Comparison of ENCODE assay signal across 13 cellular contexts in genomic region chr4:112736718-112737135, GRCh38.
DNase-seq lines count a peak whose midpoint lies in the region; ATAC-seq and TF ChIP-seq lines count a peak whose summit lies in the region.
"Had no signal": no experiment of that assay in that cellular context is flagged by ENCODE, and none has a peak within 500 bp of the region (broad histone marks: within the 10 kb centered on the region; RNA-seq: fewer than 3 reads in every experiment).

No MANE protein-coding gene starts in this region.

- intact Hi-C loops in spleen (cut with DNase I; ENCODE audit: low total_unique reads), result no loop called here
- intact Hi-C loops in naive thymus-derived CD4-positive, alpha-beta T cell (cut with micrococcal nuclease), result no loop called here

- ATAC-seq in GM18907 (IDR thresholded peaks at IDR 0.05; ENCODE audit: unreplicated experiment), result peak; percentile 51
- peak; percentile 42 for ATAC-seq in HG02588 (IDR thresholded peaks at IDR 0.05; ENCODE audit: unreplicated experiment)
- peak; percentile 45 for ATAC-seq in HG03520 (IDR thresholded peaks at IDR 0.05; ENCODE audit: unreplicated experiment)
- ATAC-seq in naive thymus-derived CD4-positive, alpha-beta T cell, result no peak

- no peak overlapping the region for H3K27ac ChIP-seq in spleen
- no peak overlapping the region for H3K27ac ChIP-seq in naive thymus-derived CD4-positive, alpha-beta T cell (ENCODE audit: low read depth, low read length)
- H3K27ac ChIP-seq: VCaP had no signal

- H3K9me3 Mint-ChIP-seq in naive thymus-derived CD4-positive, alpha-beta T cell, result no peaks in the 10 kb centered on the region
- H3K9me3 Mint-ChIP-seq: activated naive CD4-positive, alpha-beta T cell treated with anti-CD3 and anti-CD28 coated beads, Interleukin-2, amount 10 ng/mL, durations not matched to agents 7 days and 5 days; nephron progenitor cell had no signal

- H3K4me1 ChIP-seq in spleen, result no peaks in the 10 kb centered on the region
- H3K4me1 ChIP-seq in naive thymus-derived CD4-positive, alpha-beta T cell (ENCODE audit: control insufficient read depth in 2 of 2, insufficient read depth in 2 of 2, low read length in 2 of 2), result no peaks in the 10 kb centered on the region
- H3K4me1 ChIP-seq: HAP-1 had no signal

- POLR2A ChIA-PET in naive thymus-derived CD4-positive, alpha-beta T cell (lab: Charles Lee), result no interaction called here

- no peak for TF ChIP-seq CTCF in GM06990 (IDR thresholded peaks at IDR 0.05; ENCODE audit: insufficient read depth, low read length, poor library complexity, severe bottlenecking)
- no peak for TF ChIP-seq CTCF in spleen (IDR thresholded peaks at IDR 0.05 in 8 of 11, conservative IDR thresholded peaks at IDR 0.05 in 3 of 11)

- H3K4me3 Mint-ChIP-seq in naive thymus-derived CD4-positive, alpha-beta T cell, result peak overlapping the region in 1 of 10 donors; percentile 5
- H3K4me3 Mint-ChIP-seq: activated naive CD4-positive, alpha-beta T cell treated with anti-CD3 and anti-CD28 coated beads, Interleukin-2, amount 10 ng/mL, durations not matched to agents 7 days and 5 days; nephron progenitor cell had no signal

- no peaks in the 10 kb centered on the region for H3K9me3 ChIP-seq in spleen
- H3K9me3 ChIP-seq in naive thymus-derived CD4-positive, alpha-beta T cell (ENCODE audit: control insufficient read depth in 2 of 3, low read length in 3 of 3), result no peaks in the 10 kb centered on the region
- H3K9me3 ChIP-seq: HAP-1 had no signal

- 45 to 70% (median 63%) methylated on average over 1 of the region's 1 CpG for WGBS in spleen, 5 donors

- H3K27me3 ChIP-seq in GM06990 (replicated peaks; ENCODE audit: control insufficient read depth, insufficient read depth, low read length) (no peaks in the 10 kb centered on the region), spleen (replicated peaks in 1 of 7) (no peaks in the 10 kb centered on the region)
- H3K27me3 ChIP-seq in naive thymus-derived CD4-positive, alpha-beta T cell (ENCODE audit: control insufficient read depth in 2 of 2, insufficient read depth in 2 of 2, low read length in 2 of 2), result no peaks in the 10 kb centered on the region

- peaks cover 0 to 2% (median 0%) of the 10 kb centered on the region in 5 donors for H3K27me3 Mint-ChIP-seq in naive thymus-derived CD4-positive, alpha-beta T cell
- H3K27me3 Mint-ChIP-seq: activated naive CD4-positive, alpha-beta T cell treated with anti-CD3 and anti-CD28 coated beads, Interleukin-2, amount 10 ng/mL, durations not matched to agents 7 days and 5 days had no signal

- no peaks in the 10 kb centered on the region for H3K36me3 ChIP-seq in GM06990 (ENCODE audit: control insufficient read depth, insufficient read depth, low read length)
- no peaks in the 10 kb centered on the region for H3K36me3 ChIP-seq in spleen
- H3K36me3 ChIP-seq in naive thymus-derived CD4-positive, alpha-beta T cell (ENCODE audit: control insufficient read depth in 2 of 3, insufficient read depth in 3 of 3, low read length in 3 of 3), result no peaks in the 10 kb centered on the region
- H3K36me3 ChIP-seq: HAP-1 had no signal

- no peaks in the 10 kb centered on the region for H3K36me3 Mint-ChIP-seq in naive thymus-derived CD4-positive, alpha-beta T cell
- H3K36me3 Mint-ChIP-seq: activated naive CD4-positive, alpha-beta T cell treated with anti-CD3 and anti-CD28 coated beads, Interleukin-2, amount 10 ng/mL, durations not matched to agents 7 days and 5 days had no signal

- H3K4me3 ChIP-seq in GM06990 (replicated peaks; ENCODE audit: low read depth, low read length), result no peak overlapping the region
- no peak overlapping the region for H3K4me3 ChIP-seq in spleen
- no peak overlapping the region for H3K4me3 ChIP-seq in naive thymus-derived CD4-positive, alpha-beta T cell (ENCODE audit: low read length)
- H3K4me3 ChIP-seq: HAP-1 had no signal

- H3K27ac Mint-ChIP-seq in naive thymus-derived CD4-positive, alpha-beta T cell, result peak overlapping the region in 1 of 9 donors; percentile 69
- H3K27ac Mint-ChIP-seq: activated naive CD4-positive, alpha-beta T cell treated with anti-CD3 and anti-CD28 coated beads, Interleukin-2, amount 10 ng/mL, durations not matched to agents 7 days and 5 days; nephron progenitor cell had no signal

- CTCF ChIA-PET in naive thymus-derived CD4-positive, alpha-beta T cell (lab: Charles Lee), result no interaction called here

- H3K4me1 Mint-ChIP-seq in naive thymus-derived CD4-positive, alpha-beta T cell, result peaks cover 0 to 23% (median 4%) of the 10 kb centered on the region in 7 donors

- DNase-seq in GM06990 (ENCODE audit: extremely low read depth, insufficient read length) (peak; percentile 28), spleen (no peak), SHP77 (lab: John Stamatoyannopoulos, UW) (no peak), NCI-H524 treated with DMSO at 0.1 percent for 48 hours (lab: John Stamatoyannopoulos, UW) (no peak)
- no peak for DNase-seq in naive thymus-derived CD4-positive, alpha-beta T cell
- DNase-seq: activated naive CD4-positive, alpha-beta T cell treated with anti-CD3 and anti-CD28 coated beads, Interleukin-2, amount 10 ng/mL, durations not matched to agents 7 days and 5 days; KG1; nephron progenitor cell had no signal

- TF ChIP-seq POLR2A in spleen (IDR thresholded peaks at IDR 0.05), result no peak
